9 cellular contexts compared by ENCODE assay signal in genomic region chr16:55470533-55471371, GRCh38. TPM values are rescaled to one million over a fixed set of nuclear protein-coding genes. Genes with fewer than 3 reads are reported as not detected.
DNase-seq lines count a peak whose midpoint lies in the region; ATAC-seq and TF ChIP-seq lines count a peak whose summit lies in the region.
"Had no signal": no experiment of that assay in that cellular context is flagged by ENCODE, and none has a peak within 500 bp of the region (broad histone marks: within the 10 kb centered on the region; RNA-seq: fewer than 3 reads in every experiment).

No MANE protein-coding gene starts in this region.

- DNase-seq in adipocyte (ENCODE audit: low read depth) (peak; percentile 59), heart left ventricle (no peak), thoracic aorta (ENCODE audit: low spot score) (no peak)

- H3K27ac ChIP-seq in HUES6 (ENCODE audit: low read depth, low read length) (peak overlapping the region; percentile 5; the same call in 1 of the 2 replicates), heart left ventricle (peak overlapping the region in 1 of 12 donors; percentile 24), thoracic aorta (peak overlapping the region; percentile 36 to 69)
- H3K27ac ChIP-seq: KMS-11 had no signal

- H3K4me1 ChIP-seq in HUES6 (ENCODE audit: control insufficient read depth, insufficient read depth, low read length) (peaks cover 46% of the 10 kb centered on the region), adipocyte (ENCODE audit: control insufficient read depth, insufficient read depth, low read length) (peaks cover 44% of the 10 kb centered on the region), heart left ventricle (peaks cover 0 to 15% (median 5%) of the 10 kb centered on the region in 12 donors), thoracic aorta (ENCODE audit: control insufficient read depth in 1 of 2, low read depth in 2 of 2) (peaks cover 16 to 31% of the 10 kb centered on the region in 2 donors)

- ATAC-seq in heart left ventricle (peak in 3 of 4 donors; percentile 10 to 57 (median 23)), thoracic aorta (ENCODE audit: insufficient number of reproducible peaks, low FRiP score, low read depth) (no peak), GM21526 (IDR thresholded peaks at IDR 0.05; ENCODE audit: low FRiP score, unreplicated experiment) (no peak), HG03521 (IDR thresholded peaks at IDR 0.05; ENCODE audit: unreplicated experiment) (no peak), HG02981 (IDR thresholded peaks at IDR 0.05; ENCODE audit: unreplicated experiment) (no peak)

- H3K27me3 ChIP-seq in HUES6 (ENCODE audit: control insufficient read depth, insufficient read depth, low read length), result peaks cover 38% of the 10 kb centered on the region
- H3K27me3 ChIP-seq in adipocyte (replicated peaks; ENCODE audit: control insufficient read depth, insufficient read depth, low read length), result peaks cover 2% of the 10 kb centered on the region
- no peaks in the 10 kb centered on the region for H3K27me3 ChIP-seq in heart left ventricle
- H3K27me3 ChIP-seq in thoracic aorta (replicated peaks; ENCODE audit: insufficient read depth), result no peaks in the 10 kb centered on the region

- 47 to 68% (median 61%) methylated on average over 7 of the region's 7 CpGs for WGBS in heart left ventricle, 4 donors

- H3K9ac ChIP-seq in HUES6 (ENCODE audit: low read length), result peak overlapping the region; percentile 0
- H3K9ac ChIP-seq in adipocyte (ENCODE audit: low read length), result peak overlapping the region; percentile 55
- H3K9ac ChIP-seq: KMS-11 had no signal

- no peak for TF ChIP-seq POLR2A in heart left ventricle (IDR thresholded peaks at IDR 0.05)

- no peaks in the 10 kb centered on the region for H3K36me3 ChIP-seq in HUES6 (ENCODE audit: control insufficient read depth, insufficient read depth, low read length)
- no peaks in the 10 kb centered on the region for H3K36me3 ChIP-seq in adipocyte (ENCODE audit: control insufficient read depth, insufficient read depth, low read length, severe bottlenecking)
- no peaks in the 10 kb centered on the region for H3K36me3 ChIP-seq in heart left ventricle
- no peaks in the 10 kb centered on the region for H3K36me3 ChIP-seq in thoracic aorta

- intact Hi-C loops in heart left ventricle (cut with DNase I), result no loop called here

- H3K9me3 ChIP-seq in HUES6 (ENCODE audit: control insufficient read depth, insufficient read depth, low read depth, low read length) (no peaks in the 10 kb centered on the region), adipocyte (ENCODE audit: control insufficient read depth, low read length) (no peaks in the 10 kb centered on the region), heart left ventricle (no peaks in the 10 kb centered on the region), thoracic aorta (no peaks in the 10 kb centered on the region)

- no peak for TF ChIP-seq CTCF in heart left ventricle (IDR thresholded peaks at IDR 0.05)
- TF ChIP-seq CTCF in thoracic aorta (IDR thresholded peaks at IDR 0.05), result no peak

- no peak overlapping the region for H3K4me3 ChIP-seq in HUES6 (ENCODE audit: low read depth, low read length)
- H3K4me3 ChIP-seq in adipocyte (ENCODE audit: low read length), result peak overlapping the region; percentile 14
- H3K4me3 ChIP-seq in heart left ventricle, result no peak overlapping the region
- H3K4me3 ChIP-seq in thoracic aorta, result no peak overlapping the region

RNA-seq across cellular contexts. Expression of gene MMP2, which starts 8.2 kb away (rescaled TPM):
- 100 to 1,000 TPM in 4 of 9 donors, 10 to 100 TPM in 5; 59.1 to 157 (median 77.2) TPM for total RNA-seq in heart left ventricle
- 10 to 100 TPM; 22.5 to 77.1 TPM for polyA plus RNA-seq in heart left ventricle
- total RNA-seq in thoracic aorta, result 100 to 1,000 TPM; 249 to 351 TPM
- total RNA-seq: activated naive CD4-positive, alpha-beta T cell treated with anti-CD3 and anti-CD28 coated beads, Interleukin-2, amount 50 U/mL, for 72 hours had no signal

RNA-seq across cellular contexts. Expression of gene LPCAT2, which starts 38.1 kb away (rescaled TPM):
- total RNA-seq in heart left ventricle (10 to 100 TPM in 3 of 9 donors, 1 to 10 TPM in 6; 4.1 to 13.6 (median 7.6) TPM), thoracic aorta (10 to 100 TPM; 20.5 to 21.1 TPM)
- 1 to 10 TPM; 3.8 to 5.2 TPM for polyA plus RNA-seq in heart left ventricle

Comparison
In these comparisons a context has a peak if more than half of its experiments do, and no peak if none do; other contexts are left out.
1. ATAC-seq: peak in heart left ventricle (3 of 4); none in thoracic aorta (single experiment), GM21526 (single experiment), HG03521 (single experiment) and HG02981 (single experiment).